8 cellular contexts compared by ENCODE assay signal in genomic region chr9:121350993-121351561, GRCh38. TPM values are rescaled to one million over a fixed set of nuclear protein-coding genes. Genes with fewer than 3 reads are reported as not detected.
DNase-seq lines count a peak whose midpoint lies in the region; ATAC-seq and TF ChIP-seq lines count a peak whose summit lies in the region.

No MANE protein-coding gene starts in this region.

- H3K27me3 ChIP-seq in subcutaneous abdominal adipose tissue (ENCODE audit: control insufficient read depth in 5 of 5, insufficient read depth in 4 of 5, low read length in 5 of 5) = no peaks in the 10 kb centered on the region
- no peaks in the 10 kb centered on the region for H3K27me3 ChIP-seq in endodermal cell (ENCODE audit: control insufficient read depth, insufficient read depth, low read length, poor library complexity, severe bottlenecking)

- H3K4me1 Mint-ChIP-seq in activated CD8-positive, alpha-beta T cell treated with anti-CD3 and anti-CD28 coated beads, Interleukin-2, amount 10 ng/mL, durations not matched to agents 7 days and 5 days (ENCODE audit: low read depth) = peaks cover 41% of the 10 kb centered on the region
- peaks cover 38% of the 10 kb centered on the region for H3K4me1 Mint-ChIP-seq in activated CD8-positive, alpha-beta T cell treated with anti-CD3 and anti-CD28 coated beads for 36 hours (ENCODE audit: low read depth)
- H3K4me1 Mint-ChIP-seq in endodermal cell = peaks cover 24% of the 10 kb centered on the region
- peaks cover 34% of the 10 kb centered on the region for H3K4me1 Mint-ChIP-seq in activated CD4-positive, alpha-beta T cell treated with anti-CD3 and anti-CD28 coated beads, Interleukin-2, amount 10 ng/mL, durations not matched to agents 7 days and 5 days

- H3K4me1 ChIP-seq in subcutaneous abdominal adipose tissue (ENCODE audit: control insufficient read depth in 5 of 5, insufficient read depth in 5 of 5, low read length in 5 of 5) (peaks cover 10 to 61% (median 34%) of the 10 kb centered on the region in 5 donors), endodermal cell (ENCODE audit: control insufficient read depth, insufficient read depth, low read length) (peaks cover 10% of the 10 kb centered on the region)

- no peak overlapping the region for H3K4me3 ChIP-seq in astrocyte of the cerebellum (ENCODE audit: low read depth, low read length)
- no peak overlapping the region for H3K4me3 ChIP-seq in subcutaneous abdominal adipose tissue (ENCODE audit: low read depth in 1 of 5, low read length in 5 of 5)
- no peak overlapping the region for H3K4me3 ChIP-seq in endodermal cell (ENCODE audit: low read length)

- H3K4me3 Mint-ChIP-seq in activated CD8-positive, alpha-beta T cell treated with anti-CD3 and anti-CD28 coated beads, Interleukin-2, amount 10 ng/mL, durations not matched to agents 7 days and 5 days = no peak overlapping the region
- no peak overlapping the region for H3K4me3 Mint-ChIP-seq in activated CD8-positive, alpha-beta T cell treated with anti-CD3 and anti-CD28 coated beads for 36 hours
- H3K4me3 Mint-ChIP-seq in endodermal cell = no peak overlapping the region
- H3K4me3 Mint-ChIP-seq in activated CD4-positive, alpha-beta T cell treated with anti-CD3 and anti-CD28 coated beads, Interleukin-2, amount 10 ng/mL, durations not matched to agents 7 days and 5 days = no peak overlapping the region

- DNase-seq in activated CD8-positive, alpha-beta T cell treated with anti-CD3 and anti-CD28 coated beads, Interleukin-2, amount 10 ng/mL, durations not matched to agents 7 days and 5 days = peak; percentile 17
- no peak for DNase-seq in activated CD8-positive, alpha-beta T cell treated with anti-CD3 and anti-CD28 coated beads for 36 hours
- DNase-seq in astrocyte of the cerebellum (ENCODE audit: low read depth) (peak; percentile 93), iPS-NIHi11 (ENCODE audit: low spot score) (peak; percentile 38), endodermal cell (no peak)
- no peak for DNase-seq in activated CD4-positive, alpha-beta T cell treated with anti-CD3 and anti-CD28 coated beads, Interleukin-2, amount 10 ng/mL, durations not matched to agents 7 days and 5 days

- H3K9me3 ChIP-seq in subcutaneous abdominal adipose tissue (ENCODE audit: control insufficient read depth in 5 of 5, low read length in 5 of 5) (no peaks in the 10 kb centered on the region), endodermal cell (ENCODE audit: control insufficient read depth, low read length) (no peaks in the 10 kb centered on the region)

- CTCF ChIA-PET in activated CD8-positive, alpha-beta T cell treated with anti-CD3 and anti-CD28 coated beads, Interleukin-2, amount 10 ng/mL, durations not matched to agents 7 days and 5 days (lab: Charles Lee) = interaction anchor here (1.1 to 4.5 kb wide), 3 partner anchors 11 to 47 kb away, joined by 3 to 24 read pairs (median 3); no protein-coding TSS in a partner anchor
- CTCF ChIA-PET in activated CD8-positive, alpha-beta T cell treated with anti-CD3 and anti-CD28 coated beads for 36 hours (lab: Charles Lee) = interaction anchor here (0.9 to 2.9 kb wide), 4 partner anchors 31 to 135 kb away, joined by 3 to 21 read pairs (median 8); no protein-coding TSS in a partner anchor
- CTCF ChIA-PET in activated CD4-positive, alpha-beta T cell treated with anti-CD3 and anti-CD28 coated beads, Interleukin-2, amount 10 ng/mL, durations not matched to agents 7 days and 5 days (lab: Charles Lee) = interaction anchor here (0.6 to 1.4 kb wide), 4 partner anchors 13 to 986 kb away, joined by 3 to 7 read pairs (median 3); no protein-coding TSS in a partner anchor

- no peak overlapping the region for H3K27ac Mint-ChIP-seq in activated CD8-positive, alpha-beta T cell treated with anti-CD3 and anti-CD28 coated beads, Interleukin-2, amount 10 ng/mL, durations not matched to agents 7 days and 5 days
- H3K27ac Mint-ChIP-seq in activated CD8-positive, alpha-beta T cell treated with anti-CD3 and anti-CD28 coated beads for 36 hours = no peak overlapping the region
- H3K27ac Mint-ChIP-seq in endodermal cell = no peak overlapping the region
- no peak overlapping the region for H3K27ac Mint-ChIP-seq in activated CD4-positive, alpha-beta T cell treated with anti-CD3 and anti-CD28 coated beads, Interleukin-2, amount 10 ng/mL, durations not matched to agents 7 days and 5 days

- H3K9me3 Mint-ChIP-seq in activated CD8-positive, alpha-beta T cell treated with anti-CD3 and anti-CD28 coated beads, Interleukin-2, amount 10 ng/mL, durations not matched to agents 7 days and 5 days (ENCODE audit: insufficient read depth) = no peaks in the 10 kb centered on the region
- H3K9me3 Mint-ChIP-seq in activated CD8-positive, alpha-beta T cell treated with anti-CD3 and anti-CD28 coated beads for 36 hours = no peaks in the 10 kb centered on the region
- H3K9me3 Mint-ChIP-seq in endodermal cell = no peaks in the 10 kb centered on the region
- H3K9me3 Mint-ChIP-seq in activated CD4-positive, alpha-beta T cell treated with anti-CD3 and anti-CD28 coated beads, Interleukin-2, amount 10 ng/mL, durations not matched to agents 7 days and 5 days = no peaks in the 10 kb centered on the region

- no peak for ATAC-seq in activated CD8-positive, alpha-beta T cell treated with anti-CD3 and anti-CD28 coated beads, Interleukin-2, amount 10 ng/mL, durations not matched to agents 7 days and 5 days
- no peak for ATAC-seq in activated CD8-positive, alpha-beta T cell treated with anti-CD3 and anti-CD28 coated beads for 36 hours
- no peak for ATAC-seq in GM18907 (IDR thresholded peaks at IDR 0.05; ENCODE audit: unreplicated experiment)

- in situ Hi-C loops in astrocyte of the cerebellum (cut with HindIII; ENCODE audit: low sequenced_read_pairs) = no loop called here

- intact Hi-C loops in activated CD8-positive, alpha-beta T cell treated with anti-CD3 and anti-CD28 coated beads for 36 hours (cut with micrococcal nuclease) = no loop called here

- peaks cover 71% of the 10 kb centered on the region for H3K36me3 Mint-ChIP-seq in activated CD8-positive, alpha-beta T cell treated with anti-CD3 and anti-CD28 coated beads, Interleukin-2, amount 10 ng/mL, durations not matched to agents 7 days and 5 days (ENCODE audit: low read depth)
- peaks cover 39% of the 10 kb centered on the region for H3K36me3 Mint-ChIP-seq in activated CD8-positive, alpha-beta T cell treated with anti-CD3 and anti-CD28 coated beads for 36 hours (ENCODE audit: low read depth)
- peaks cover 10% of the 10 kb centered on the region for H3K36me3 Mint-ChIP-seq in endodermal cell (ENCODE audit: low read depth)
- H3K36me3 Mint-ChIP-seq in activated CD4-positive, alpha-beta T cell treated with anti-CD3 and anti-CD28 coated beads, Interleukin-2, amount 10 ng/mL, durations not matched to agents 7 days and 5 days (ENCODE audit: low read depth) = peaks cover 29% of the 10 kb centered on the region

- TF ChIP-seq CTCF in activated CD8-positive, alpha-beta T cell treated with anti-CD3 and anti-CD28 coated beads for 36 hours (IDR thresholded peaks at IDR 0.05) = no peak
- TF ChIP-seq CTCF in astrocyte of the cerebellum (IDR thresholded peaks at IDR 0.05; ENCODE audit: low read depth, low read length, missing control alignments) (no peak), endodermal cell (conservative IDR thresholded peaks at IDR 0.05) (no peak)

- H3K9ac ChIP-seq in subcutaneous abdominal adipose tissue (ENCODE audit: low read length in 5 of 5) (peak overlapping the region in 1 of 5 donors; percentile 2), endodermal cell (ENCODE audit: extremely low read depth, low read length, poor library complexity, severe bottlenecking) (no peak overlapping the region)

- 77 to 82% methylated on average over 2 of the region's 2 CpGs for WGBS in endodermal cell (ENCODE audit: insufficient coverage in 1 of 2, insufficient read length in 1 of 2), 2 experiments

- H3K27ac ChIP-seq in subcutaneous abdominal adipose tissue (ENCODE audit: low read depth, low read length) (peak overlapping the region; percentile 56), endodermal cell (ENCODE audit: low read depth, low read length) (no peak overlapping the region)

- H3K36me3 ChIP-seq in subcutaneous abdominal adipose tissue (ENCODE audit: control insufficient read depth in 5 of 5, insufficient read depth in 5 of 5, low read length in 5 of 5) (peaks cover 45 to 82% (median 69%) of the 10 kb centered on the region in 5 donors), endodermal cell (ENCODE audit: control insufficient read depth, insufficient read depth, low read length) (no peaks in the 10 kb centered on the region)

- POLR2A ChIA-PET in activated CD8-positive, alpha-beta T cell treated with anti-CD3 and anti-CD28 coated beads, Interleukin-2, amount 10 ng/mL, durations not matched to agents 7 days and 5 days (lab: Charles Lee) = interaction anchor here (1.1 kb wide), 1 partner anchor 13 kb away, joined by 3 read pairs; no protein-coding TSS in a partner anchor
- POLR2A ChIA-PET in activated CD8-positive, alpha-beta T cell treated with anti-CD3 and anti-CD28 coated beads for 36 hours (lab: Charles Lee) = interaction anchor here (1.0 kb wide), 1 partner anchor 8 kb away, joined by 3 read pairs; no protein-coding TSS in a partner anchor
- POLR2A ChIA-PET in activated CD4-positive, alpha-beta T cell treated with anti-CD3 and anti-CD28 coated beads, Interleukin-2, amount 10 ng/mL, durations not matched to agents 7 days and 5 days (lab: Charles Lee) = no interaction called here

- no peaks in the 10 kb centered on the region for H3K27me3 Mint-ChIP-seq in activated CD8-positive, alpha-beta T cell treated with anti-CD3 and anti-CD28 coated beads, Interleukin-2, amount 10 ng/mL, durations not matched to agents 7 days and 5 days (ENCODE audit: low read depth)
- H3K27me3 Mint-ChIP-seq in activated CD8-positive, alpha-beta T cell treated with anti-CD3 and anti-CD28 coated beads for 36 hours = no peaks in the 10 kb centered on the region
- H3K27me3 Mint-ChIP-seq in endodermal cell (ENCODE audit: insufficient read depth) = no peaks in the 10 kb centered on the region
- H3K27me3 Mint-ChIP-seq in activated CD4-positive, alpha-beta T cell treated with anti-CD3 and anti-CD28 coated beads, Interleukin-2, amount 10 ng/mL, durations not matched to agents 7 days and 5 days = no peaks in the 10 kb centered on the region

RNA-seq across cellular contexts. Expression of gene STOM, which starts 19.0 kb away (rescaled TPM):
- 10 to 100 TPM; 50.7 to 54.9 TPM for total RNA-seq in activated CD8-positive, alpha-beta T cell treated with anti-CD3 and anti-CD28 coated beads, Interleukin-2, amount 10 ng/mL, durations not matched to agents 7 days and 5 days
- 10 to 100 TPM; 31.7 to 32.5 TPM for total RNA-seq in activated CD8-positive, alpha-beta T cell treated with anti-CD3 and anti-CD28 coated beads for 36 hours
- total RNA-seq in endodermal cell = 10 to 100 TPM; 26.6 to 35.6 TPM
- 13.8 TPM for polyA plus RNA-seq in endodermal cell (2013, experiment 1 of 2)
- polyA plus RNA-seq in endodermal cell (2013, experiment 2 of 2) = 13.0 TPM
- total RNA-seq in activated CD4-positive, alpha-beta T cell treated with anti-CD3 and anti-CD28 coated beads, Interleukin-2, amount 10 ng/mL, durations not matched to agents 7 days and 5 days = 10 to 100 TPM; 35.5 to 48.1 TPM

Comparison
In these comparisons a context has a peak if more than half of its experiments do, and no peak if none do; other contexts are left out.
1. DNase-seq: peak in activated CD8-positive, alpha-beta T cell treated with anti-CD3 and anti-CD28 coated beads, Interleukin-2, amount 10 ng/mL, durations not matched to agents 7 days and 5 days (single experiment), astrocyte of the cerebellum (single experiment) and iPS-NIHi11 (single experiment); none in activated CD8-positive, alpha-beta T cell treated with anti-CD3 and anti-CD28 coated beads for 36 hours (single experiment), endodermal cell (single experiment) and activated CD4-positive, alpha-beta T cell treated with anti-CD3 and anti-CD28 coated beads, Interleukin-2, amount 10 ng/mL, durations not matched to agents 7 days and 5 days (single experiment).